1 cellular context compared by ENCODE assay signal in the genomic region with DNA sequence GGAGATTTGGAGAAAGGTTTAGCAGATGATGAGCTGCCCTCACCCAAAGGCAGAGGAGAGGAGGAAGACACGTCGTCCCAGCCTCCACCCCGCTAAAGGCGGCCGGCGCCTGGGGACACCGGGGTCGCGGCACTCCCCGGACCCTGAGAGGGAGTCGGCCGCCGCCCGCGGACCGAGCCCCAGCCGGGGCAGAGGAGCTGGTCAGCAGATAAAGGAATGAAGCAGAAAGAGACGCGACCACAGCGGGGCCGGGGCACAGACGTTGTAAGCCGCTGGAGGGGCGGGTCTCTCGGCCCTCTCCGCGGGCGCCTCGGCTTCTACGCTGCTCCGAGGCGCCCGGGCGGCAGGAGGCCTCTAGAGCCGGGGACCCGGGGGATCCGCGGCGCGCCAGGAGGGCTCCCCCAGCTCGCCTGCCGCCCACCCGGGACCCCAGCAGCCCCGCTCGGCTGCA.
TF ChIP-seq lines count a peak whose summit lies in the region.

No MANE protein-coding gene starts in this region.

TF ChIP-seq in IMR-90, 13 proteins besides CTCF, POLR2A, EP300 and RAD21 (continued from another document):
- TF ChIP-seq ELK1 (IDR thresholded peaks at IDR 0.05; ENCODE audit: borderline replicate concordance, low read depth, low read length) = no peak
- no peak for TF ChIP-seq MXI1 (IDR thresholded peaks at IDR 0.05; ENCODE audit: borderline replicate concordance, low read depth, low read length)
- no peak for TF ChIP-seq MAZ (IDR thresholded peaks at IDR 0.05; ENCODE audit: borderline replicate concordance, low read depth, low read length)
- no peak for TF ChIP-seq CHD1 (IDR thresholded peaks at IDR 0.05; ENCODE audit: low read depth, low read length)
- TF ChIP-seq SMC3 (IDR thresholded peaks at IDR 0.05; ENCODE audit: low read depth, low read length) = no peak
- TF ChIP-seq CEBPB (IDR thresholded peaks at IDR 0.05; ENCODE audit: low read depth, low read length) = no peak
- TF ChIP-seq RCOR1 (IDR thresholded peaks at IDR 0.05; ENCODE audit: insufficient replicate concordance, low read length) = no peak
- no peak for TF ChIP-seq BHLHE40 (IDR thresholded peaks at IDR 0.05; ENCODE audit: low read depth, low read length)
- TF ChIP-seq RFX5 (IDR thresholded peaks at IDR 0.05; ENCODE audit: low read depth, low read length) = no peak
